17 cellular contexts compared by ENCODE assay signal in the genomic region with DNA sequence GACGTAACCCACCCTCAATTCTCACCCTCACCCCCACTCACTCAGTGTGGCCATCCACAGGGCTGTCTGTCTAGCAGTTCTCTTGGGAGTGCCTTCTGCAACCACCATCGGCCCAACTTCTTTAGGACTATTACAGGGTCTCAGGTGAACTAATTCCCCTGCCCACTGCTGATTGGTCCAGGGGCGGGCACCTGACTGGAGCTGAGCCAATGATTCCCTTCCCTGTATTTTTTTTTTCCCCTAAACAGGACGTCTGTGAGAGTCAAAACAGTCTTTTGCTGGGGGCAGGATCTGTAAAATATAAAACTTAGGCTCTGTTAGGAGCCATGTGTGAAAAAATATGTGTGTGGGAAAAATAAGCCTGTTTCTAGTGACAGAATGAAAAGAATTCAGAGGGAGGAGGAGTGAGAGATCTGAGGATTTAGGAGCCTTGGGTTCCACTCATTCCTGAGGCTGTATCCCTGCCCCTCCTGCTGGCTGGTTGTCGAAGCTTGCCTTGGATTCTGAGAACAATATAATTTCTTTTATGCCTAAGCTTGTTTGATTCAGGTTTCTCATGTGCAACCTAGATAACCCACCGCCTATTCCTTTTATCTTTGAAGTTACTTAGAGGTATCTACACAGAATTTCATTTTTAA.
"Had no signal": no experiment of that assay in that cellular context is flagged by ENCODE, and none has a peak within 500 bp of the region (broad histone marks: within the 10 kb centered on the region; RNA-seq: fewer than 3 reads in every experiment).

No MANE protein-coding gene starts in this region.

- H3K27ac ChIP-seq: brain microvascular endothelial cell, dorsolateral prefrontal cortex, gastroesophageal sphincter, neutrophil, parathyroid adenoma, sigmoid colon, upper lobe of right lung had no signal

- H3K9ac ChIP-seq: parathyroid adenoma had no signal

- ATAC-seq: activated CD8-positive, alpha-beta T cell treated with anti-CD3 and anti-CD28 coated beads for 36 hours; gastroesophageal sphincter; natural killer cell treated with Interleukin-12 subunit alpha and Interleukin-12 subunit beta and Interleukin-15 and Interleukin-18, amount 100 ng/mL, for 72 hours; stimulated activated naive B cell treated with anti-CD40 and anti-IgM and Interleukin-4, amounts not matched to agents 10 μg/mL and 1 μg/mL and 100 μg/mL, for 72 hours; T-cell; upper lobe of right lung had no signal

- H3K36me3 ChIP-seq: brain microvascular endothelial cell, gastroesophageal sphincter, neutrophil, sigmoid colon, upper lobe of right lung had no signal

- H3K9me3 ChIP-seq: gastroesophageal sphincter, neutrophil, sigmoid colon, upper lobe of right lung had no signal

- H2AFZ ChIP-seq: parathyroid adenoma had no signal

- DNase-seq: activated CD4-positive, alpha-beta T cell treated with anti-CD3 and anti-CD28 coated beads, Interleukin-2, amount 10 ng/mL, durations not matched to agents 24 days and 14 days; activated CD8-positive, alpha-beta T cell treated with anti-CD3 and anti-CD28 coated beads for 36 hours; activated naive CD4-positive, alpha-beta T cell treated with anti-CD3 and anti-CD28 coated beads for 36 hours; activated T-cell treated with anti-CD3 and anti-CD28 coated beads, Interleukin-2, amount 50 U/mL, for 24 hours; brain microvascular endothelial cell; central memory CD4-positive, alpha-beta T cell; dorsolateral prefrontal cortex; immature natural killer cell; mesenchymal stem cell; sigmoid colon; stimulated activated naive B cell treated with anti-CD40 and anti-IgM and Interleukin-4, amounts not matched to agents 10 μg/mL and 1 μg/mL and 100 μg/mL, for 72 hours; T-cell; upper lobe of right lung had no signal

- H3K4me1 ChIP-seq: gastroesophageal sphincter, parathyroid adenoma, sigmoid colon, upper lobe of right lung had no signal

- H3K27me3 ChIP-seq: brain microvascular endothelial cell, neutrophil, upper lobe of right lung had no signal

- H3K4me3 ChIP-seq: dorsolateral prefrontal cortex, gastroesophageal sphincter, sigmoid colon, upper lobe of right lung had no signal

- H3K79me2 ChIP-seq: parathyroid adenoma had no signal
